Comparison of ENCODE assay signal across 8 cellular contexts in genomic region chr19:39671739-39672363, GRCh38. TPM values are rescaled to one million over a fixed set of nuclear protein-coding genes. Genes with fewer than 3 reads are reported as not detected.
DNase-seq lines count a peak whose midpoint lies in the region; ATAC-seq and TF ChIP-seq lines count a peak whose summit lies in the region.

No MANE protein-coding gene starts in this region.

- intact Hi-C loops in left ventricle myocardium inferior (cut with micrococcal nuclease), result no loop called here
- intact Hi-C loops in spleen (cut with DNase I; ENCODE audit: low total_unique reads), result loop anchor here (2.0 kb wide), 1 partner anchor 119 kb away; no protein-coding TSS in a partner anchor

- H3K27me3 ChIP-seq in OCI-LY1 (ENCODE audit: insufficient read depth, low read length) (0 out of 2 replicates have a peak, but pooled peaks cover 6% of the 10 kb centered on the region), left ventricle myocardium inferior (ENCODE audit: low read depth) (peaks cover 27% of the 10 kb centered on the region), spleen (replicated peaks in 1 of 7) (peaks cover 0 to 23% (median 0%) of the 10 kb centered on the region in 7 donors)

- peak overlapping the region; percentile 74 for H3K27ac Mint-ChIP-seq in activated naive CD4-positive, alpha-beta T cell treated with anti-CD3 and anti-CD28 coated beads, Interleukin-2, amount 50 U/mL, for 24 hours

- no peaks in the 10 kb centered on the region for H3F3A ChIP-seq in OCI-LY1 (ENCODE audit: insufficient read depth, low read length)

- H3K4me2 ChIP-seq in OCI-LY1 (ENCODE audit: low read length), result no peak overlapping the region

- no peak overlapping the region for H2AFZ ChIP-seq in OCI-LY1 (ENCODE audit: low read length)

- no peaks in the 10 kb centered on the region for H3K4me1 ChIP-seq in OCI-LY1 (ENCODE audit: insufficient read depth, low read length, severe bottlenecking)
- no peaks in the 10 kb centered on the region for H3K4me1 ChIP-seq in left ventricle myocardium inferior
- peaks cover 0 to 9% (median 0%) of the 10 kb centered on the region in 6 donors for H3K4me1 ChIP-seq in spleen

- 12 to 15% (median 13%) methylated on average over 9 of the region's 9 CpGs for WGBS in spleen, 5 donors

- H3K9me3 Mint-ChIP-seq in activated naive CD4-positive, alpha-beta T cell treated with anti-CD3 and anti-CD28 coated beads, Interleukin-2, amount 50 U/mL, for 24 hours, result no peaks in the 10 kb centered on the region

- peak overlapping the region; percentile 8 for H3K4me3 Mint-ChIP-seq in activated naive CD4-positive, alpha-beta T cell treated with anti-CD3 and anti-CD28 coated beads, Interleukin-2, amount 50 U/mL, for 24 hours

- no peaks in the 10 kb centered on the region for H3K9me2 ChIP-seq in OCI-LY1 (ENCODE audit: low read depth, low read length)

- TF ChIP-seq CTCF in OCI-LY1 (IDR thresholded peaks at IDR 0.05; ENCODE audit: low read length) (peak; percentile 71), left ventricle myocardium inferior (IDR thresholded peaks at IDR 0.05; ENCODE audit: borderline replicate concordance) (peak; percentile 60), spleen (IDR thresholded peaks at IDR 0.05 in 8 of 11, conservative IDR thresholded peaks at IDR 0.05 in 3 of 11) (peak; percentile 19 to 67 (median 58))

- H3K9ac ChIP-seq in OCI-LY1 (ENCODE audit: low read length), result no peak overlapping the region

- H3K9me3 ChIP-seq in OCI-LY1 (ENCODE audit: low read length), result 0 out of 2 replicates have a peak, but pooled peaks cover 4% of the 10 kb centered on the region
- H3K9me3 ChIP-seq in left ventricle myocardium inferior (replicated peaks), result no peaks in the 10 kb centered on the region
- peaks cover 0 to 4% (median 0%) of the 10 kb centered on the region in 8 donors for H3K9me3 ChIP-seq in spleen

- no peaks in the 10 kb centered on the region for H3K79me2 ChIP-seq in OCI-LY1 (ENCODE audit: insufficient read depth, low read length)

- no peak for TF ChIP-seq POLR2A in spleen (IDR thresholded peaks at IDR 0.05)

- H3K27ac ChIP-seq in OCI-LY1 (ENCODE audit: low read depth, low read length, poor library complexity, severe bottlenecking) (no peak overlapping the region), left ventricle myocardium inferior (replicated peaks) (no peak overlapping the region), spleen (no peak overlapping the region)

- H3K36me3 ChIP-seq in OCI-LY1 (ENCODE audit: insufficient read depth, low read length), result no peaks in the 10 kb centered on the region
- H3K36me3 ChIP-seq in left ventricle myocardium inferior, result no peaks in the 10 kb centered on the region
- no peaks in the 10 kb centered on the region for H3K36me3 ChIP-seq in spleen

- H3K4me3 ChIP-seq in OCI-LY1 (ENCODE audit: low read depth, low read length, poor library complexity, severe bottlenecking) (no peak overlapping the region), left ventricle myocardium inferior (no peak overlapping the region), spleen (no peak overlapping the region)

- H3K36me3 Mint-ChIP-seq in activated naive CD4-positive, alpha-beta T cell treated with anti-CD3 and anti-CD28 coated beads, Interleukin-2, amount 50 U/mL, for 24 hours, result no peaks in the 10 kb centered on the region

- H3K27me3 Mint-ChIP-seq in activated naive CD4-positive, alpha-beta T cell treated with anti-CD3 and anti-CD28 coated beads, Interleukin-2, amount 50 U/mL, for 24 hours, result peaks cover under 1% of the 10 kb centered on the region

- H3K4me1 Mint-ChIP-seq in activated naive CD4-positive, alpha-beta T cell treated with anti-CD3 and anti-CD28 coated beads, Interleukin-2, amount 50 U/mL, for 24 hours, result peaks cover 43% of the 10 kb centered on the region

- no peaks in the 10 kb centered on the region for H4K20me1 ChIP-seq in OCI-LY1 (ENCODE audit: insufficient read depth, low read length)

- DNase-seq in DMS153 treated with DMSO at 0.1 percent for 48 hours (lab: John Stamatoyannopoulos, UW; ENCODE audit: unreplicated experiment) (peak; percentile 39), HuH-7.5 (ENCODE audit: low spot score) (peak; percentile 25), left ventricle myocardium inferior (no peak), spleen (no peak)

- ATAC-seq in HG03354 (IDR thresholded peaks at IDR 0.05; ENCODE audit: poor library complexity, severe bottlenecking, unreplicated experiment) (no peak), HG03565 (IDR thresholded peaks at IDR 0.05; ENCODE audit: unreplicated experiment) (no peak)

RNA-seq across cellular contexts. Expression of gene LGALS16, which starts 16.1 kb away (rescaled TPM):
- total RNA-seq in left ventricle myocardium inferior (not detected), spleen (not detected)
- polyA plus RNA-seq in spleen, result not detected

RNA-seq across cellular contexts. Expression of gene LGALS14, which starts 32.4 kb away (rescaled TPM):
- total RNA-seq in left ventricle myocardium inferior (not detected), spleen (not detected)
- polyA plus RNA-seq in spleen, result not detected

Comparison
In these comparisons a context has a peak if more than half of its experiments do, and no peak if none do; other contexts are left out.
1. DNase-seq: peak in DMS153 treated with DMSO at 0.1 percent for 48 hours (single experiment) and HuH-7.5 (single experiment); none in left ventricle myocardium inferior (single experiment) and spleen (single experiment).
2. Peak in every context shown above with its lines, with median percentiles within 50 percentile points of each other: CTCF ChIP-seq.